In genomic region chr3:126084667-126085180, GRCh38 we compare ENCODE assay signal across 8 cellular contexts. TPM values are rescaled to one million over a fixed set of nuclear protein-coding genes. Genes with fewer than 3 reads are reported as not detected.
DNase-seq lines count a peak whose midpoint lies in the region; ATAC-seq, FAIRE-seq and TF ChIP-seq lines count a peak whose summit lies in the region.

No MANE protein-coding gene starts in this region.

- H3K4me1 ChIP-seq in keratinocyte (ENCODE audit: control insufficient read depth, extremely low read depth, insufficient read depth, low read length), result peaks cover 19% of the 10 kb centered on the region

- peak overlapping the region; percentile 73 for H3K27ac Mint-ChIP-seq in activated CD4-positive, alpha-beta T cell treated with anti-CD3 and anti-CD28 coated beads for 36 hours
- H3K27ac Mint-ChIP-seq in activated naive CD8-positive, alpha-beta T cell, result peak overlapping the region; percentile 85

- H3K9me3 ChIP-seq in keratinocyte (ENCODE audit: control insufficient read depth, low read depth, low read length), result no peaks in the 10 kb centered on the region

- no peaks in the 10 kb centered on the region for H3K27me3 Mint-ChIP-seq in activated CD4-positive, alpha-beta T cell treated with anti-CD3 and anti-CD28 coated beads for 36 hours
- no peaks in the 10 kb centered on the region for H3K27me3 Mint-ChIP-seq in activated naive CD8-positive, alpha-beta T cell

- CTCF ChIA-PET in activated CD4-positive, alpha-beta T cell treated with anti-CD3 and anti-CD28 coated beads for 36 hours (lab: Charles Lee), result interaction anchor here (0.6 to 1.7 kb wide), 3 partner anchors 8 to 141 kb away, joined by 4 to 6 read pairs (median 4); no protein-coding TSS in a partner anchor

- H2AFZ ChIP-seq in keratinocyte (ENCODE audit: control insufficient read depth, low read length), result peak overlapping the region; percentile 29

- no peak for FAIRE-seq in keratinocyte (lab: Jason Lieb, UNC)

- no peak for DNase-seq in activated CD4-positive, alpha-beta T cell treated with anti-CD3 and anti-CD28 coated beads for 36 hours
- no peak for DNase-seq in activated CD4-positive, alpha-beta T cell treated with anti-CD3 and anti-CD28 coated beads, Interleukin-2, amount 50 U/mL, for 1 hour
- DNase-seq in keratinocyte (ENCODE audit: low read depth, low spot score), result no peak
- DNase-seq in superior temporal gyrus (ENCODE audit: extremely low spot score), result peak; percentile 25

- no peaks in the 10 kb centered on the region for H3K9me1 ChIP-seq in keratinocyte (ENCODE audit: control insufficient read depth, extremely low read depth, insufficient read depth, low read length)

- peaks cover 2% of the 10 kb centered on the region for H3K9me3 Mint-ChIP-seq in activated CD4-positive, alpha-beta T cell treated with anti-CD3 and anti-CD28 coated beads for 36 hours (ENCODE audit: low read depth)
- H3K9me3 Mint-ChIP-seq in activated naive CD8-positive, alpha-beta T cell (ENCODE audit: low read depth), result no peaks in the 10 kb centered on the region

- H3K4me3 Mint-ChIP-seq in activated CD4-positive, alpha-beta T cell treated with anti-CD3 and anti-CD28 coated beads for 36 hours, result peak overlapping the region; percentile 92
- H3K4me3 Mint-ChIP-seq in activated naive CD8-positive, alpha-beta T cell, result peak overlapping the region; percentile 86

- ATAC-seq in activated CD4-positive, alpha-beta T cell treated with anti-CD3 and anti-CD28 coated beads for 36 hours, result no peak
- ATAC-seq in HG03442 (IDR thresholded peaks at IDR 0.05; ENCODE audit: unreplicated experiment), result no peak
- no peak for ATAC-seq in HG02571 (IDR thresholded peaks at IDR 0.05; ENCODE audit: unreplicated experiment)
- no peak for ATAC-seq in HG02970 (IDR thresholded peaks at IDR 0.05; ENCODE audit: low FRiP score, unreplicated experiment)

- intact Hi-C loops in activated CD4-positive, alpha-beta T cell treated with anti-CD3 and anti-CD28 coated beads for 36 hours (cut with DNase I, micrococcal nuclease), result loop anchor here (1.0 to 10.0 kb wide), 13 partner anchors 92 to 1027 kb away; partner anchors contain the start of genes OSBPL11 (in 2 of the 2), ZXDC (in 2 of the 2), CHCHD6 (in 1 of the 2) and HEG1 (in 1 of the 2)

- H3K9ac ChIP-seq in keratinocyte (ENCODE audit: control insufficient read depth, extremely low read depth, insufficient read depth, low read length), result peak overlapping the region; percentile 78

- no peaks in the 10 kb centered on the region for H4K20me1 ChIP-seq in keratinocyte (ENCODE audit: control insufficient read depth, extremely low read depth, insufficient read depth, low read length)

- peaks cover 5% of the 10 kb centered on the region for H3K36me3 Mint-ChIP-seq in activated CD4-positive, alpha-beta T cell treated with anti-CD3 and anti-CD28 coated beads for 36 hours (ENCODE audit: low read depth)
- H3K36me3 Mint-ChIP-seq in activated naive CD8-positive, alpha-beta T cell, result peaks cover 2% of the 10 kb centered on the region

- H3K4me3 ChIP-seq in keratinocyte (ENCODE audit: control insufficient read depth in 2 of 3, extremely low read depth in 1 of 3, insufficient read depth in 2 of 3, low read depth in 1 of 3, low read length in 3 of 3), result peak overlapping the region; percentile 61 to 66 (median 64)

- no peaks in the 10 kb centered on the region for H3K36me3 ChIP-seq in keratinocyte (ENCODE audit: control insufficient read depth in 2 of 2, extremely low read depth in 1 of 2, insufficient read depth in 2 of 2, low read length in 2 of 2)

- H3K27ac ChIP-seq in keratinocyte (ENCODE audit: control insufficient read depth, insufficient read depth, low read length), result no peak overlapping the region

- no peak for TF ChIP-seq CTCF in keratinocyte (optimal IDR thresholded peaks at IDR 0.05 in 1 of 3, IDR thresholded peaks at IDR 0.05 in 1 of 3, conservative IDR thresholded peaks at IDR 0.05 in 1 of 3; ENCODE audit: extremely low read depth in 1 of 3, insufficient read depth in 2 of 3, low read length in 3 of 3)

- peak overlapping the region; percentile 80 for H3K4me2 ChIP-seq in keratinocyte (ENCODE audit: control insufficient read depth, extremely low read depth, insufficient read depth, low read depth, low read length)

- POLR2A ChIA-PET in activated CD4-positive, alpha-beta T cell treated with anti-CD3 and anti-CD28 coated beads for 36 hours (lab: Charles Lee), result no interaction called here

- dilution Hi-C loops in keratinocyte (cut with MboI; ENCODE audit: extremely low pct_ligation_motif_present, low sequenced_read_pairs), result no loop called here

- no peaks in the 10 kb centered on the region for H3K79me2 ChIP-seq in keratinocyte (ENCODE audit: control insufficient read depth, insufficient read depth, low read length)

- H3K27me3 ChIP-seq in keratinocyte (ENCODE audit: control insufficient read depth, extremely low read depth, insufficient read depth, low read length), result no peaks in the 10 kb centered on the region

- H3K4me1 Mint-ChIP-seq in activated CD4-positive, alpha-beta T cell treated with anti-CD3 and anti-CD28 coated beads for 36 hours, result peaks cover 24% of the 10 kb centered on the region
- H3K4me1 Mint-ChIP-seq in activated naive CD8-positive, alpha-beta T cell (ENCODE audit: low read depth), result peaks cover 22% of the 10 kb centered on the region

RNA-seq across cellular contexts. Expression of gene SLC41A3, which starts 0.8 kb away (rescaled TPM):
- 10 to 100 TPM; 23.1 to 26.6 TPM for total RNA-seq in activated CD4-positive, alpha-beta T cell treated with anti-CD3 and anti-CD28 coated beads for 36 hours
- polyA plus RNA-seq in keratinocyte, result 30.2 to 39.8 TPM (median 39.5 TPM) in 3 replicates
- polyA plus RNA-seq in keratinocyte (2011; ENCODE audit: low read depth), result 26.1 TPM
- 30.1 and 31.9 TPM in 2 replicates for polyA plus RNA-seq in keratinocyte (2011; cell fraction: cytosol; rRNA removed)
- polyA plus RNA-seq in keratinocyte (2011; cell fraction: nucleus; rRNA removed), result 50.1 and 50.9 TPM in 2 replicates
- polyA plus RNA-seq in keratinocyte (2012; ENCODE audit: low replicate concordance), result 24.9 and 26.0 TPM in 2 replicates
- 32.3 to 49.1 TPM (median 48.1 TPM) in 3 replicates for polyA minus RNA-seq in keratinocyte
- 38.0 TPM for polyA minus RNA-seq in keratinocyte (2011; cell fraction: cytosol; rRNA and poly(A)+ RNA removed)
- polyA minus RNA-seq in keratinocyte (2011; cell fraction: nucleus; rRNA and poly(A)+ RNA removed), result 36.6 and 36.8 TPM in 2 replicates
